Comparison of ENCODE assay signal across 8 cellular contexts in genomic region chr11:126416542-126417090, GRCh38.
A peak's percentile ranks its signal among the peaks of the same experiment; 100 is the strongest.
DNase-seq lines count a peak whose midpoint lies in the region; ATAC-seq and TF ChIP-seq lines count a peak whose summit lies in the region.

No MANE protein-coding gene starts in this region.

- peaks cover 15% of the 10 kb centered on the region for H3K36me3 Mint-ChIP-seq in endodermal cell (ENCODE audit: low read depth)

- peak overlapping the region; percentile 35 for H3K4me3 Mint-ChIP-seq in endodermal cell

- peaks cover 32% of the 10 kb centered on the region for H3K27me3 Mint-ChIP-seq in endodermal cell (ENCODE audit: insufficient read depth)

- no peak overlapping the region for H3K9ac ChIP-seq in endodermal cell (ENCODE audit: extremely low read depth, low read length, poor library complexity, severe bottlenecking)

- H3K36me3 ChIP-seq in endodermal cell (ENCODE audit: control insufficient read depth, insufficient read depth, low read length): no peaks in the 10 kb centered on the region

- H3K4me1 Mint-ChIP-seq in endodermal cell: peaks cover 16% of the 10 kb centered on the region

- no peaks in the 10 kb centered on the region for H3K9me3 Mint-ChIP-seq in endodermal cell

- ATAC-seq in GM21825 (IDR thresholded peaks at IDR 0.05; ENCODE audit: unreplicated experiment): peak; percentile 85

- H3K27ac ChIP-seq in endodermal cell (ENCODE audit: low read depth, low read length): no peak overlapping the region

- no peaks in the 10 kb centered on the region for H3K4me1 ChIP-seq in endodermal cell (ENCODE audit: control insufficient read depth, insufficient read depth, low read length)

- H3K9me3 ChIP-seq in endodermal cell (ENCODE audit: control insufficient read depth, low read length): no peaks in the 10 kb centered on the region

- WGBS in endodermal cell (ENCODE audit: insufficient coverage in 1 of 2, insufficient read length in 1 of 2), 2 experiments: 30 to 88% methylated on average over 3 to 52 of the region's 52 CpGs

- H3K27me3 ChIP-seq in endodermal cell (ENCODE audit: control insufficient read depth, insufficient read depth, low read length, poor library complexity, severe bottlenecking): peaks cover 38% of the 10 kb centered on the region

- peak overlapping the region; percentile 53 for H3K4me3 ChIP-seq in endodermal cell (ENCODE audit: low read length)

- TF ChIP-seq CTCF in endodermal cell (conservative IDR thresholded peaks at IDR 0.05): no peak

- peak; percentile 93 for DNase-seq in DMS53 (lab: John Stamatoyannopoulos, UW)
- DNase-seq in NCI-H146 treated with DMSO at 0.1 percent for 48 hours (lab: John Stamatoyannopoulos, UW; ENCODE audit: unreplicated experiment): peak; percentile 25
- peak; percentile 69 for DNase-seq in activated CD8-positive, alpha-beta memory T cell treated with anti-CD3 and anti-CD28 coated beads, Interleukin-2, amount 50 U/mL, for 4 hours
- DNase-seq in endodermal cell: peak; percentile 94
- DNase-seq in mesenteric fat pad (ENCODE audit: low spot score): peak; percentile 94
- DNase-seq in stimulated activated CD8-positive, alpha-beta memory T cell treated with anti-CD3 and anti-CD28 coated beads, Interleukin-12 subunit alpha, Interleukin-12 subunit beta, amount 100 ng/mL, for 4 hours (ENCODE audit: low read depth): peak; percentile 52
- DNase-seq in NCI-H2227 treated with DMSO at 0.1 percent for 48 hours (lab: John Stamatoyannopoulos, UW): no peak

- H3K27ac Mint-ChIP-seq in endodermal cell: no peak overlapping the region
